Comparison of ENCODE assay signal across 15 cellular contexts in the genomic region with DNA sequence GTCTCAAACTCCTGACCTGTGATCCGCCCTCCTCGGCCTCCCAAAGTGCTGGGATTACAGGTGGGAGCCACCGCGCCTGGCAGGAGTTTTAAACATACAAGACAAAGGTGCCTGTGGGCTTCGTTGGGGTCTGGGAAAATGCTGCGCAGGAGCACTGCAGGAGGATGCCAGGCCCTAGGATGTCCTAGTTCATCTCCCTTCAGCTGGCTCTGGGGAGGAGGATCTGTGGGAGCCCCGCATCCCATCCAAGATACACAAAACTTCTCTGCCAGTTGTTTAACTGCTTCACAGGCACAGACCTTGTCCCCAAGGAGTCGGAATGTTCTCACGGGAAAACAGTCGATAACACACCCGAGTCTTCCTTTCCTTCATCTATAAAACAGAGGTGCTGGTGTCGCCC.
DNase-seq lines count a peak whose midpoint lies in the region; ATAC-seq and TF ChIP-seq lines count a peak whose summit lies in the region.
"Had no signal": no experiment of that assay in that cellular context is flagged by ENCODE, and none has a peak within 500 bp of the region (broad histone marks: within the 10 kb centered on the region; RNA-seq: fewer than 3 reads in every experiment).

No MANE protein-coding gene starts in this region.

- intact Hi-C loops in dendritic cell treated with granulocyte-macrophage colony-stimulating factor and Interleukin-4, amounts not matched to agents 40 ng/mL and 50 ng/mL, for 4 days (cut with micrococcal nuclease) = no loop called here
- intact Hi-C loops in stomach (cut with DNase I; ENCODE audit: low total_unique reads) = no loop called here

- H3K4me3 ChIP-seq in OCI-LY1 (ENCODE audit: low read depth, low read length, poor library complexity, severe bottlenecking) = peak overlapping the region; percentile 39
- no peak overlapping the region for H3K4me3 ChIP-seq in stomach
- H3K4me3 ChIP-seq: ascending aorta, SK-N-MC had no signal

- H3K27me3 Mint-ChIP-seq in activated naive CD4-positive, alpha-beta T cell treated with anti-CD3 and anti-CD28 coated beads, Interleukin-2, amount 10 ng/mL, durations not matched to agents 7 days and 5 days = peaks cover 4% of the 10 kb centered on the region
- no peaks in the 10 kb centered on the region for H3K27me3 Mint-ChIP-seq in dendritic cell treated with granulocyte-macrophage colony-stimulating factor and Interleukin-4, amounts not matched to agents 40 ng/mL and 50 ng/mL, for 4 days

- H3K9ac ChIP-seq in OCI-LY1 (ENCODE audit: low read length) = peak overlapping the region; percentile 59; the same call in 1 of the 2 replicates

- H3K36me3 Mint-ChIP-seq in activated naive CD4-positive, alpha-beta T cell treated with anti-CD3 and anti-CD28 coated beads, Interleukin-2, amount 10 ng/mL, durations not matched to agents 7 days and 5 days = peaks cover 25% of the 10 kb centered on the region
- H3K36me3 Mint-ChIP-seq in activated naive CD4-positive, alpha-beta T cell treated with anti-CD3 and anti-CD28 coated beads, Interleukin-2, amount 50 U/mL, for 72 hours = peaks cover 10 to 17% of the 10 kb centered on the region in 2 donors
- peaks cover 14% of the 10 kb centered on the region for H3K36me3 Mint-ChIP-seq in dendritic cell treated with granulocyte-macrophage colony-stimulating factor and Interleukin-4, amounts not matched to agents 40 ng/mL and 50 ng/mL, for 4 days (ENCODE audit: low read depth)
- no peaks in the 10 kb centered on the region for H3K36me3 Mint-ChIP-seq in stimulated activated effector memory CD8-positive, alpha-beta T cell treated with anti-CD3 and anti-CD28 coated beads, Interleukin-12 subunit alpha, Interleukin-12 subunit beta, amount 100 ng/mL, for 72 hours

- H3K4me1 Mint-ChIP-seq in activated naive CD4-positive, alpha-beta T cell treated with anti-CD3 and anti-CD28 coated beads, Interleukin-2, amount 10 ng/mL, durations not matched to agents 7 days and 5 days = peaks cover 35% of the 10 kb centered on the region
- H3K4me1 Mint-ChIP-seq in dendritic cell treated with granulocyte-macrophage colony-stimulating factor and Interleukin-4, amounts not matched to agents 40 ng/mL and 50 ng/mL, for 4 days (ENCODE audit: low read depth) = peaks cover 68% of the 10 kb centered on the region
- H3K4me1 Mint-ChIP-seq in stimulated activated effector memory CD8-positive, alpha-beta T cell treated with anti-CD3 and anti-CD28 coated beads, Interleukin-12 subunit alpha, Interleukin-12 subunit beta, amount 100 ng/mL, for 72 hours = peaks cover 10% of the 10 kb centered on the region

- H3K4me1 ChIP-seq in OCI-LY1 (ENCODE audit: insufficient read depth, low read length, severe bottlenecking) (peaks cover 21% of the 10 kb centered on the region), stomach (peaks cover 11 to 25% (median 17%) of the 10 kb centered on the region in 4 donors)

- peaks cover 4% of the 10 kb centered on the region for H3K9me3 ChIP-seq in OCI-LY1 (ENCODE audit: low read length)
- H3K9me3 ChIP-seq in stomach = peaks cover 0 to 14% (median 10%) of the 10 kb centered on the region in 4 donors

- H2AFZ ChIP-seq in OCI-LY1 (ENCODE audit: low read length) = no peak overlapping the region

- H3K27me3 ChIP-seq in OCI-LY1 (ENCODE audit: insufficient read depth, low read length) = no peaks in the 10 kb centered on the region
- no peaks in the 10 kb centered on the region for H3K27me3 ChIP-seq in stomach
- H3K27me3 ChIP-seq: ascending aorta had no signal

- no peaks in the 10 kb centered on the region for H3K79me2 ChIP-seq in OCI-LY1 (ENCODE audit: insufficient read depth, low read length)

- H3F3A ChIP-seq in OCI-LY1 (ENCODE audit: insufficient read depth, low read length) = no peaks in the 10 kb centered on the region

- CTCF ChIA-PET in activated naive CD4-positive, alpha-beta T cell treated with anti-CD3 and anti-CD28 coated beads, Interleukin-2, amount 10 ng/mL, durations not matched to agents 7 days and 5 days (lab: Charles Lee) = interaction anchor here (0.6 kb wide), 1 partner anchor 47 kb away, joined by 4 read pairs; no protein-coding TSS in a partner anchor

- H3K27ac Mint-ChIP-seq in activated naive CD4-positive, alpha-beta T cell treated with anti-CD3 and anti-CD28 coated beads, Interleukin-2, amount 10 ng/mL, durations not matched to agents 7 days and 5 days = peak overlapping the region; percentile 88
- H3K27ac Mint-ChIP-seq in activated naive CD4-positive, alpha-beta T cell treated with anti-CD3 and anti-CD28 coated beads, Interleukin-2, amount 50 U/mL, for 72 hours = no peak overlapping the region
- peak overlapping the region; percentile 79 for H3K27ac Mint-ChIP-seq in dendritic cell treated with granulocyte-macrophage colony-stimulating factor and Interleukin-4, amounts not matched to agents 40 ng/mL and 50 ng/mL, for 4 days
- H3K27ac Mint-ChIP-seq in stimulated activated effector memory CD8-positive, alpha-beta T cell treated with anti-CD3 and anti-CD28 coated beads, Interleukin-12 subunit alpha, Interleukin-12 subunit beta, amount 100 ng/mL, for 72 hours = peak overlapping the region; percentile 68
- H3K27ac Mint-ChIP-seq: activated T-helper 2 cell treated with anti-CD3 and anti-CD28 coated beads, Interferon-gamma antibody, Interleukin-2, Interleukin-4, amounts not matched to agents 10 μg/mL and 5 μg/mL and 100 μg/mL, durations not matched to agents 14 hours and 24 hours and 36 hours had no signal

- ATAC-seq in activated naive CD4-positive, alpha-beta T cell treated with anti-CD3 and anti-CD28 coated beads, Interleukin-2, amount 50 U/mL, for 72 hours = no peak
- no peak for ATAC-seq in stimulated activated effector memory CD8-positive, alpha-beta T cell treated with anti-CD3 and anti-CD28 coated beads, Interleukin-12 subunit alpha, Interleukin-12 subunit beta, amount 100 ng/mL, for 72 hours
- ATAC-seq in HG02938 (IDR thresholded peaks at IDR 0.05; ENCODE audit: unreplicated experiment) = no peak
- no peak for ATAC-seq in GM21619 (IDR thresholded peaks at IDR 0.05; ENCODE audit: unreplicated experiment)

- no peaks in the 10 kb centered on the region; the same call in 1 of the 2 replicates for H3K36me3 ChIP-seq in OCI-LY1 (ENCODE audit: insufficient read depth, low read length)
- no peaks in the 10 kb centered on the region for H3K36me3 ChIP-seq in stomach
- H3K36me3 ChIP-seq: ascending aorta had no signal

- peak overlapping the region; percentile 45 for H3K4me3 Mint-ChIP-seq in activated naive CD4-positive, alpha-beta T cell treated with anti-CD3 and anti-CD28 coated beads, Interleukin-2, amount 10 ng/mL, durations not matched to agents 7 days and 5 days
- peak overlapping the region; percentile 14 for H3K4me3 Mint-ChIP-seq in dendritic cell treated with granulocyte-macrophage colony-stimulating factor and Interleukin-4, amounts not matched to agents 40 ng/mL and 50 ng/mL, for 4 days
- H3K4me3 Mint-ChIP-seq in stimulated activated effector memory CD8-positive, alpha-beta T cell treated with anti-CD3 and anti-CD28 coated beads, Interleukin-12 subunit alpha, Interleukin-12 subunit beta, amount 100 ng/mL, for 72 hours = peak overlapping the region; percentile 37

- no peak for TF ChIP-seq EP300 in stomach (IDR thresholded peaks at IDR 0.05)

- peaks cover 26% of the 10 kb centered on the region for H3K9me3 Mint-ChIP-seq in activated naive CD4-positive, alpha-beta T cell treated with anti-CD3 and anti-CD28 coated beads, Interleukin-2, amount 10 ng/mL, durations not matched to agents 7 days and 5 days
- peaks cover 12 to 13% of the 10 kb centered on the region in 2 donors for H3K9me3 Mint-ChIP-seq in activated naive CD4-positive, alpha-beta T cell treated with anti-CD3 and anti-CD28 coated beads, Interleukin-2, amount 50 U/mL, for 72 hours
- peaks cover 20% of the 10 kb centered on the region for H3K9me3 Mint-ChIP-seq in dendritic cell treated with granulocyte-macrophage colony-stimulating factor and Interleukin-4, amounts not matched to agents 40 ng/mL and 50 ng/mL, for 4 days
- H3K9me3 Mint-ChIP-seq in stimulated activated effector memory CD8-positive, alpha-beta T cell treated with anti-CD3 and anti-CD28 coated beads, Interleukin-12 subunit alpha, Interleukin-12 subunit beta, amount 100 ng/mL, for 72 hours = peaks cover 3% of the 10 kb centered on the region

- DNase-seq in activated naive CD4-positive, alpha-beta T cell treated with anti-CD3 and anti-CD28 coated beads, Interleukin-2, amount 10 ng/mL, durations not matched to agents 7 days and 5 days = peak; percentile 11
- no peak for DNase-seq in activated naive CD4-positive, alpha-beta T cell treated with anti-CD3 and anti-CD28 coated beads, Interleukin-2, amount 50 U/mL, for 72 hours (ENCODE audit: low spot score in 2 of 2)
- DNase-seq in stimulated activated effector memory CD8-positive, alpha-beta T cell treated with anti-CD3 and anti-CD28 coated beads, Interleukin-12 subunit alpha, Interleukin-12 subunit beta, amount 100 ng/mL, for 72 hours (ENCODE audit: low spot score in 2 of 2) = no peak
- no peak for DNase-seq in stomach
- DNase-seq: ACHN; hippocampal formation; NCI-H1436 treated with DMSO at 0.1 percent for 48 hours; stimulated activated naive CD4-positive, alpha-beta T cell treated with Interleukin-2 at 50 U/mL for 16 hours had no signal

- H3K27ac ChIP-seq in OCI-LY1 (ENCODE audit: low read depth, low read length, poor library complexity, severe bottlenecking) = peak overlapping the region; percentile 78
- H3K27ac ChIP-seq in stomach = peak overlapping the region in 1 of 5 donors; percentile 46
- H3K27ac ChIP-seq: ascending aorta, SK-N-MC had no signal

- TF ChIP-seq CTCF in OCI-LY1 (IDR thresholded peaks at IDR 0.05; ENCODE audit: low read length) (no peak), stomach (IDR thresholded peaks at IDR 0.05) (no peak)

- H4K20me1 ChIP-seq in OCI-LY1 (ENCODE audit: insufficient read depth, low read length) = no peaks in the 10 kb centered on the region

- no peak for TF ChIP-seq POLR2A in stomach (IDR thresholded peaks at IDR 0.05)

- H3K4me2 ChIP-seq in OCI-LY1 (ENCODE audit: low read length) = peak overlapping the region; percentile 70

- no peaks in the 10 kb centered on the region for H3K9me2 ChIP-seq in OCI-LY1 (ENCODE audit: low read depth, low read length)

- WGBS in stomach, 5 donors = 83 to 91% (median 87%) methylated on average over 12 of the region's 12 CpGs

Comparison
In these comparisons a context has a peak if more than half of its experiments do, and no peak if none do; other contexts are left out.
1. H3K27ac Mint-ChIP-seq: peak in activated naive CD4-positive, alpha-beta T cell treated with anti-CD3 and anti-CD28 coated beads, Interleukin-2, amount 10 ng/mL, durations not matched to agents 7 days and 5 days (single experiment), dendritic cell treated with granulocyte-macrophage colony-stimulating factor and Interleukin-4, amounts not matched to agents 40 ng/mL and 50 ng/mL, for 4 days (single experiment) and stimulated activated effector memory CD8-positive, alpha-beta T cell treated with anti-CD3 and anti-CD28 coated beads, Interleukin-12 subunit alpha, Interleukin-12 subunit beta, amount 100 ng/mL, for 72 hours (single experiment); none in activated naive CD4-positive, alpha-beta T cell treated with anti-CD3 and anti-CD28 coated beads, Interleukin-2, amount 50 U/mL, for 72 hours (0 of 2).
2. Peak in every context shown above with its lines, with median percentiles within 50 percentile points of each other: H3K4me3 Mint-ChIP-seq.